ENCODE assay signal across 11 cellular contexts in genomic region chrX:101429934-101430333, GRCh38. TPM values are rescaled to one million over a fixed set of nuclear protein-coding genes. Genes with fewer than 3 reads are reported as not detected.
DNase-seq lines count a peak whose midpoint lies in the region; ATAC-seq, FAIRE-seq and TF ChIP-seq lines count a peak whose summit lies in the region.
"Had no signal": no experiment of that assay in that cellular context is flagged by ENCODE, and none has a peak within 500 bp of the region (broad histone marks: within the 10 kb centered on the region; RNA-seq: fewer than 3 reads in every experiment).

No MANE protein-coding gene starts in this region.

- peak; percentile 68 for DNase-seq in HCEC 1CT
- DNase-seq in PC-3, result peak; percentile 35
- peak; percentile 28 for DNase-seq in kidney tubule cell (ENCODE audit: low spot score)
- DNase-seq in RPMI8226, result no peak
- no peak for DNase-seq in activated CD4-positive, alpha-beta T cell treated with anti-CD3 and anti-CD28 coated beads, Interleukin-2, amount 50 U/mL, for 48 hours
- DNase-seq in lower lobe of right lung, result no peak
- no peak for DNase-seq in frontal cortex (ENCODE audit: low spot score in 2 of 2)
- DNase-seq: activated CD4-positive, alpha-beta T cell treated with anti-CD3 and anti-CD28 coated beads for 1 hour had no signal

- no peak for FAIRE-seq in frontal cortex (lab: Jason Lieb, UNC)

- H3K9me3 ChIP-seq in PC-3 (ENCODE audit: low read length) (no peaks in the 10 kb centered on the region), lower lobe of right lung (no peaks in the 10 kb centered on the region)

- no peaks in the 10 kb centered on the region for H3K9me2 ChIP-seq in PC-3 (replicated peaks; ENCODE audit: low read length)

- BruUV-seq in PC-3 (replicated peaks; lab: Mats Ljungman, UMichigan), result no TSS peak

- H3K36me3 ChIP-seq in PC-3 (ENCODE audit: low read depth, low read length) (no peaks in the 10 kb centered on the region), lower lobe of right lung (peaks cover 7% of the 10 kb centered on the region)

- no peaks in the 10 kb centered on the region for H3F3A ChIP-seq in PC-3 (ENCODE audit: low read length, unreplicated experiment)

- CTCF ChIA-PET in PC-3 (lab: Charles Lee), result no interaction called here

- H4K20me1 ChIP-seq in PC-3 (ENCODE audit: low read length), result no peaks in the 10 kb centered on the region

- no peaks in the 10 kb centered on the region for H3K27me3 ChIP-seq in PC-3 (ENCODE audit: low read length)
- H3K27me3 ChIP-seq in lower lobe of right lung (ENCODE audit: low read depth), result no peaks in the 10 kb centered on the region

- intact Hi-C loops in PC-3 (cut with micrococcal nuclease) (no loop called here), lower lobe of right lung (cut with DNase I) (no loop called here)

- POLR2A ChIA-PET in PC-3 (lab: Charles Lee; ENCODE audit: unreplicated experiment), result no interaction called here

- H3K4me2 ChIP-seq in PC-3 (ENCODE audit: low read length), result peak overlapping the region; percentile 41

- H2AFZ ChIP-seq in PC-3 (ENCODE audit: low read length), result no peak overlapping the region

- H3K9ac ChIP-seq in PC-3 (ENCODE audit: low read length), result no peak overlapping the region

- peak; percentile 43 for ATAC-seq in GM18861 (IDR thresholded peaks at IDR 0.05; ENCODE audit: unreplicated experiment)
- ATAC-seq in PC-3, result peak; percentile 57
- ATAC-seq in lower lobe of right lung, result no peak

- H3K4me1 ChIP-seq in PC-3 (ENCODE audit: insufficient read depth, low read length), result peaks cover 13% of the 10 kb centered on the region
- no peaks in the 10 kb centered on the region for H3K4me1 ChIP-seq in lower lobe of right lung

- H3K4me3 ChIP-seq in PC-3 (ENCODE audit: low read length) (no peak overlapping the region), lower lobe of right lung (no peak overlapping the region)
- H3K4me3 ChIP-seq: lung had no signal

- H3K27ac ChIP-seq in PC-3 (ENCODE audit: low read length) (peak overlapping the region; percentile 49), lower lobe of right lung (no peak overlapping the region)
- H3K27ac ChIP-seq: HL-60 had no signal

- TF ChIP-seq CTCF in PC-3 (conservative IDR thresholded peaks at IDR 0.05; ENCODE audit: low read depth, low read length) (no peak), lower lobe of right lung (IDR thresholded peaks at IDR 0.05) (no peak)

- H3K79me2 ChIP-seq in PC-3 (ENCODE audit: low read length), result no peaks in the 10 kb centered on the region

RNA-seq across cellular contexts. Expression of gene HNRNPH2, which starts 21.9 kb away (rescaled TPM):
- 54.8 TPM in 2 replicates for total RNA-seq in PC-3 (2014; rRNA removed)
- 62.1 TPM for total RNA-seq in lower lobe of right lung
- total RNA-seq in frontal cortex, result 110 TPM

RNA-seq across cellular contexts. Expression of gene GLA, which starts 22.2 kb away (rescaled TPM):
- total RNA-seq in PC-3 (2014; rRNA removed), result 41.9 and 54.8 TPM in 2 replicates
- total RNA-seq in lower lobe of right lung, result 51.1 TPM
- total RNA-seq in frontal cortex, result 15.5 TPM

RNA-seq across cellular contexts. Expression of gene RPL36A, which starts 39.1 kb away (rescaled TPM):
- total RNA-seq in PC-3 (2014; rRNA removed) (914 and 1,023 TPM in 2 replicates), lower lobe of right lung (154 TPM), frontal cortex (301 TPM)

RNA-seq across cellular contexts. Expression of gene BTK, which starts 43.9 kb away (rescaled TPM):
- total RNA-seq in PC-3 (2014; rRNA removed) (not detected in 2 replicates), lower lobe of right lung (62.8 TPM), frontal cortex (0.41 TPM)

RNA-seq across cellular contexts. Expression of gene ARMCX4, which starts 55.3 kb away (rescaled TPM):
- total RNA-seq in PC-3 (2014; rRNA removed), result not detected in 2 replicates
- 14.3 TPM for total RNA-seq in lower lobe of right lung
- 9.4 TPM for total RNA-seq in frontal cortex

Comparison
In these comparisons a context has a peak if more than half of its experiments do, and no peak if none do; other contexts are left out.
1. ATAC-seq: peak in GM18861 (single experiment) and PC-3 (single experiment); none in lower lobe of right lung (0 of 2).
2. DNase-seq: peak in HCEC 1CT (single experiment), PC-3 (single experiment) and kidney tubule cell (single experiment); none in RPMI8226 (single experiment), activated CD4-positive, alpha-beta T cell treated with anti-CD3 and anti-CD28 coated beads, Interleukin-2, amount 50 U/mL, for 48 hours (0 of 2), lower lobe of right lung (single experiment) and frontal cortex (0 of 2).